In the genomic region with DNA sequence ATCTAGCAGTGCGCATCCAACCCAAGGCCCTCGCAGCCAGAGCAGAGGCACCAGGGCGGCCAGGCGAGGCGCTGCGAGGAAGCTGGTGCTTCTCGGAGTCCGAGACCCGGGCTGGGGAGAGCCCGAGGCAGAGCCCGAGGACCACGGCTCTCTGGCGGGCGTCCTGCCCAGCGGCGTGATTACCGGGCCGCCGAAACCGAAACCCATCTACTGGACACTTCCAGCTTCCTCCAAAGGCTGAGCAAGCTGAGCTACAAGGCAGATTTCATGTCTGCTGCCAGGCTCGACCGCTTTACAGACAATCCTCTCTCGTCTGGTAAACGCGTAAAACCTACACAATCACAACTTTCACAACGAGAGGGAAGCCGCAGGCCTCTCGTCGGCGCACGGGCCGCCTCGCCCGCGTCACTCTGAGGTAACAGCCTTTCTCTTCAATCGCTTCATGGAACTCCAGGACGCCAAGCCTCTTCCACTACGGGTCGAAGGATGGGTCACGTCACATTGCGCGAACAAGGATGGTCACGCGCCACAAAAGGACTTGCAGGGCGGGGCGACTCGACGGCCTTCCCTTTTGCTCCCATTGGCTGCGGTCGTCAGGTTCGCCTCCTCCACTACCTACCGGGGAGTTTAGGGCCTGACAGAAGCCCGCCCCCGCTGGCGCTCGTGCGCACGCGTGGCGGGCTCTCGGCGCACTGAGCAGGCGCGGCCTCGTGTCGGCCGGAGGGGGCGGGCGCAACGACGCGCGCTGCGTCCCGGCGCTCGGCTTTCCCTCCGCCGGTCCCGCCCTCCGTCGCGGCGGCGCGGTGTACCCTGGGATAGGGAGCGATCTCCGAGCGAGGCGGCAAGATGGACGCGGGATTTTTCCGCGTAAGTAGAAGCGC, we compare ENCODE assay signal across 8 cellular contexts. TPM values are rescaled to one million over a fixed set of nuclear protein-coding genes. Genes with fewer than 3 reads are reported as not detected.
DNase-seq lines count a peak whose midpoint lies in the region; ATAC-seq lines count a peak whose summit lies in the region.

A gene with protein sequence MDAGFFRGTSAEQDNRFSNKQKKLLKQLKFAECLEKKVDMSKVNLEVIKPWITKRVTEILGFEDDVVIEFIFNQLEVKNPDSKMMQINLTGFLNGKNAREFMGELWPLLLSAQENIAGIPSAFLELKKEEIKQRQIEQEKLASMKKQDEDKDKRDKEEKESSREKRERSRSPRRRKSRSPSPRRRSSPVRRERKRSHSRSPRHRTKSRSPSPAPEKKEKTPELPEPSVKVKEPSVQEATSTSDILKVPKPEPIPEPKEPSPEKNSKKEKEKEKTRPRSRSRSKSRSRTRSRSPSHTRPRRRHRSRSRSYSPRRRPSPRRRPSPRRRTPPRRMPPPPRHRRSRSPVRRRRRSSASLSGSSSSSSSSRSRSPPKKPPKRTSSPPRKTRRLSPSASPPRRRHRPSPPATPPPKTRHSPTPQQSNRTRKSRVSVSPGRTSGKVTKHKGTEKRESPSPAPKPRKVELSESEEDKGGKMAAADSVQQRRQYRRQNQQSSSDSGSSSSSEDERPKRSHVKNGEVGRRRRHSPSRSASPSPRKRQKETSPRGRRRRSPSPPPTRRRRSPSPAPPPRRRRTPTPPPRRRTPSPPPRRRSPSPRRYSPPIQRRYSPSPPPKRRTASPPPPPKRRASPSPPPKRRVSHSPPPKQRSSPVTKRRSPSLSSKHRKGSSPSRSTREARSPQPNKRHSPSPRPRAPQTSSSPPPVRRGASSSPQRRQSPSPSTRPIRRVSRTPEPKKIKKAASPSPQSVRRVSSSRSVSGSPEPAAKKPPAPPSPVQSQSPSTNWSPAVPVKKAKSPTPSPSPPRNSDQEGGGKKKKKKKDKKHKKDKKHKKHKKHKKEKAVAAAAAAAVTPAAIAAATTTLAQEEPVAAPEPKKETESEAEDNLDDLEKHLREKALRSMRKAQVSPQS (plus strand): TSS at position 822 of the 881 bp plus-strand sequence. CDS start 25 bp downstream, at position 847.

- H3K4me1 ChIP-seq in effector memory CD4-positive, alpha-beta T cell (ENCODE audit: control insufficient read depth, insufficient read depth, low read length, poor library complexity, severe bottlenecking) = peaks cover 23% of the 10 kb centered on the region

- POLR2A ChIA-PET in activated CD8-positive, alpha-beta memory T cell treated with anti-CD3 and anti-CD28 coated beads for 36 hours (lab: Charles Lee) = interaction anchor here (0.5 to 1.7 kb wide), 8 partner anchors 10 to 930 kb away, joined by 3 to 9 read pairs (median 4); partner anchors contain the start of genes NIPAL3, RCAN3, RSRP1 and SYF2

- H3K27ac ChIP-seq in effector memory CD4-positive, alpha-beta T cell (ENCODE audit: insufficient read depth, low read length, poor library complexity, severe bottlenecking) = peak within 1 kb of the TSS; percentile 99

- CTCF ChIA-PET in activated CD8-positive, alpha-beta memory T cell treated with anti-CD3 and anti-CD28 coated beads for 36 hours (lab: Charles Lee) = interaction anchor here (0.8 kb wide), 1 partner anchor 226 kb away, joined by 3 read pairs; no protein-coding TSS in a partner anchor

- peak within 1 kb of the TSS; percentile 96 for H3K4me3 ChIP-seq in effector memory CD4-positive, alpha-beta T cell (ENCODE audit: insufficient read depth, low read depth, low read length, poor library complexity, severe bottlenecking)

- H3K36me3 ChIP-seq in effector memory CD4-positive, alpha-beta T cell (ENCODE audit: control insufficient read depth, insufficient read depth, low read length) = peaks cover 23% of the 10 kb centered on the region

- DNase-seq in COLO668 (lab: John Stamatoyannopoulos, UW; ENCODE audit: unreplicated experiment) (peak; percentile 100), HT-29 (ENCODE audit: low spot score) (peak; percentile 98), NOMO-1 (lab: John Stamatoyannopoulos, UW; ENCODE audit: unreplicated experiment in 2 of 2) (peak; percentile 99), lung microvascular endothelial cell (ENCODE audit: low read depth in 2 of 2) (peak; percentile 100)
- peak; percentile 99 to 100 (median 99) for DNase-seq in effector memory CD4-positive, alpha-beta T cell
- peak; percentile 96 to 100 (median 98) for DNase-seq in stimulated activated CD4-positive, alpha-beta T cell treated with anti-CD3 and anti-CD28 coated beads, TNF-alpha, amount 100 ng/mL, for 48 hours (ENCODE audit: low read depth in 3 of 3)

- no peaks in the 10 kb centered on the region for H3K27me3 ChIP-seq in effector memory CD4-positive, alpha-beta T cell (replicated peaks; ENCODE audit: control insufficient read depth, insufficient read depth, low read length, poor library complexity, severe bottlenecking)

- H3K9me3 ChIP-seq in effector memory CD4-positive, alpha-beta T cell (ENCODE audit: control insufficient read depth, low read length) = no peaks in the 10 kb centered on the region

- ATAC-seq in GM19468 (IDR thresholded peaks at IDR 0.05; ENCODE audit: extremely low read depth, unreplicated experiment) = peak; percentile 82

RNA-seq across cellular contexts. Expression of the gene that starts here (rescaled TPM):
- 25.3 and 26.0 TPM in 2 replicates for total RNA-seq in HT-29 (2014; rRNA removed; shearing (Covaris generic))
- total RNA-seq in activated CD8-positive, alpha-beta memory T cell treated with anti-CD3 and anti-CD28 coated beads for 36 hours = 100 to 1,000 TPM; 233 to 234 TPM
- total RNA-seq in lung microvascular endothelial cell = 13.7 and 18.1 TPM in 2 replicates

Comparison
In these comparisons a context has a peak if more than half of its experiments do, and no peak if none do; other contexts are left out.
1. Peak in every context shown above with its lines: DNase-seq, ATAC-seq, H3K4me3 ChIP-seq and H3K27ac ChIP-seq.